In the genomic region with DNA sequence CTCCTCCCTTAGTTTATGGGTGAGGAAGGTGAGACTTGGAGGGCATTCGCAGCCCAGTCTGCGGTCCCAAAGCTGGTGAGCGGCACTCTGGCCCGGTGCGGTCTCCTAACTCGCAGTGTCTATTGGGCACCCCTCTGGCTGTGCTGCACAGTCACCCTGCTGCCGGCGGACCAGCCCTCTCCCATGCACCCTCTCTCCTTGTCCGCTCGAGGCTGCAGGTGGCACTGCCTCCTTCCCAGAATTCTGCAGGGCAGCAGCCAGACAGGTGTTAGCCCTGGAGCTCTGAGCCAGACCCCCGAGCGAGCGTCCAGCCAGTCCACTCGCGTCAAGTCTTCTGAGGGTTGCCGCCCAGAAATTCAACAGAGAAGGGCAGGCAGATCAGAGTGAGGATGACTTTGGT, we compare ENCODE assay signal across 17 cellular contexts. TPM values are rescaled to one million over a fixed set of nuclear protein-coding genes. Genes with fewer than 3 reads are reported as not detected.
DNase-seq lines count a peak whose midpoint lies in the region; ATAC-seq and TF ChIP-seq lines count a peak whose summit lies in the region.
"Had no signal": no experiment of that assay in that cellular context is flagged by ENCODE, and none has a peak within 500 bp of the region (broad histone marks: within the 10 kb centered on the region; RNA-seq: fewer than 3 reads in every experiment).

No MANE protein-coding gene starts in this region.

- TF ChIP-seq POLR2A in spleen (IDR thresholded peaks at IDR 0.05): no peak

- H3K27me3 Mint-ChIP-seq in H9 (ENCODE audit: low read depth): no peaks in the 10 kb centered on the region; the same call in 1 of the 2 replicates
- peaks cover 2% of the 10 kb centered on the region for H3K27me3 Mint-ChIP-seq in endothelial cell (ENCODE audit: unreplicated experiment)
- H3K27me3 Mint-ChIP-seq: CD4-positive, alpha-beta memory T cell had no signal

- no peak overlapping the region for H3K4ac ChIP-seq in H9 (ENCODE audit: low read depth, low read length)

- WGBS in H9 (ENCODE audit: extremely low coverage, insufficient read length, low lambda C conversion rate): no CpG with 5 or more reads among the region's 16 CpGs
- WGBS in spleen, 5 donors: 94 to 98% (median 97%) methylated on average over 16 of the region's 16 CpGs

- ATAC-seq in GM18861 (IDR thresholded peaks at IDR 0.05; ENCODE audit: unreplicated experiment): no peak
- ATAC-seq: HepG2 had no signal

- H3K9ac ChIP-seq in H9 (ENCODE audit: extremely low read depth, insufficient read length, low read length): no peak overlapping the region
- H3K9ac ChIP-seq: BLaER1 had no signal

- H3K27ac Mint-ChIP-seq in H9: peak overlapping the region in 2 of 3 experiments; percentile 40 to 49; a peak in 1 of 7 replicates
- no peak overlapping the region for H3K27ac Mint-ChIP-seq in endothelial cell (ENCODE audit: unreplicated experiment)

- no peaks in the 10 kb centered on the region for H3K27me3 ChIP-seq in H9 (ENCODE audit: insufficient read depth, low read length)
- no peaks in the 10 kb centered on the region for H3K27me3 ChIP-seq in spleen (replicated peaks in 1 of 7)
- H3K27me3 ChIP-seq: BLaER1 had no signal

- no peak overlapping the region for H4K91ac ChIP-seq in H9 (ENCODE audit: insufficient read length, low read depth, low read length)

- H3K79me1 ChIP-seq in H9 (ENCODE audit: insufficient read depth, low read depth, low read length, poor library complexity, severe bottlenecking): no peaks in the 10 kb centered on the region

- H3K4me3 Mint-ChIP-seq in H9 (no peak overlapping the region), endothelial cell (ENCODE audit: unreplicated experiment) (peak overlapping the region; percentile 51)
- H3K4me3 Mint-ChIP-seq: CD14-positive monocyte; CD4-positive, alpha-beta memory T cell had no signal

- H3T11ph ChIP-seq in H9 (ENCODE audit: low read length): no peak overlapping the region

- no peak overlapping the region for H2BK12ac ChIP-seq in H9 (ENCODE audit: insufficient read length, low read depth, low read length)

- no peak overlapping the region for H3K4me3 ChIP-seq in spleen
- H3K4me3 ChIP-seq: BLaER1, HAP-1 had no signal

- no peak overlapping the region for H3K4me2 ChIP-seq in H9 (ENCODE audit: insufficient read depth, insufficient read length, low read length)
- H3K4me2 ChIP-seq: BLaER1 had no signal

- H3K56ac ChIP-seq in H9 (ENCODE audit: insufficient read length, low read depth, low read length): no peak overlapping the region

- no peak overlapping the region for H2BK120ac ChIP-seq in H9 (ENCODE audit: low read depth, low read length, poor library complexity, severe bottlenecking)

- no peak overlapping the region for H4K5ac ChIP-seq in H9 (ENCODE audit: insufficient read length, low read depth, low read length)

- H2AFZ ChIP-seq in H9 (ENCODE audit: low read length): no peak overlapping the region

- no peak overlapping the region for H3K23ac ChIP-seq in H9 (ENCODE audit: insufficient read length, low read depth, low read length)

- H3K18ac ChIP-seq in H9 (ENCODE audit: insufficient read length, low read depth, low read length): no peak overlapping the region

- no peaks in the 10 kb centered on the region for H3K23me2 ChIP-seq in H9 (ENCODE audit: insufficient read length, low read depth, low read length, poor library complexity, severe bottlenecking)

- no peaks in the 10 kb centered on the region for H3K9me3 ChIP-seq in H9 (ENCODE audit: control insufficient read depth, low read depth, low read length)
- H3K9me3 ChIP-seq in spleen: no peaks in the 10 kb centered on the region
- H3K9me3 ChIP-seq: BLaER1, HAP-1 had no signal

- no peak overlapping the region for H2BK15ac ChIP-seq in H9 (ENCODE audit: low read depth, low read length)

- H3K27ac ChIP-seq in H9 (ENCODE audit: insufficient read length, low read depth, low read length): no peak overlapping the region
- H3K27ac ChIP-seq in spleen: no peak overlapping the region
- H3K27ac ChIP-seq: BLaER1 had no signal

- H3K9me3 Mint-ChIP-seq in H9 (no peaks in the 10 kb centered on the region), endothelial cell (ENCODE audit: unreplicated experiment) (no peaks in the 10 kb centered on the region)
- H3K9me3 Mint-ChIP-seq: CD14-positive monocyte; CD4-positive, alpha-beta memory T cell had no signal

- no peak overlapping the region for H2BK20ac ChIP-seq in H9 (ENCODE audit: low read depth, low read length, poor library complexity, severe bottlenecking)

- H3K79me2 ChIP-seq in H9 (ENCODE audit: insufficient read depth, low read length): no peaks in the 10 kb centered on the region

- H3K36me3 ChIP-seq in spleen: peaks cover 20 to 100% (median 98%) of the 10 kb centered on the region in 6 donors

- H2AK5ac ChIP-seq in H9 (ENCODE audit: insufficient read length, low read length): no peak overlapping the region

- H4K20me1 ChIP-seq in H9 (ENCODE audit: control insufficient read depth, insufficient read depth, insufficient read length): no peaks in the 10 kb centered on the region

- H3K4me1 Mint-ChIP-seq in H9: no peaks in the 10 kb centered on the region
- no peaks in the 10 kb centered on the region for H3K4me1 Mint-ChIP-seq in endothelial cell (ENCODE audit: unreplicated experiment)
- H3K4me1 Mint-ChIP-seq: CD14-positive monocyte had no signal

- H4K8ac ChIP-seq in H9 (replicated peaks; ENCODE audit: insufficient read length, low read depth, low read length): no peak overlapping the region

- no peaks in the 10 kb centered on the region for H3K4me1 ChIP-seq in H9 (ENCODE audit: insufficient read depth, low read length)
- H3K4me1 ChIP-seq in spleen: no peaks in the 10 kb centered on the region
- H3K4me1 ChIP-seq: BLaER1 had no signal

- no peak for TF ChIP-seq CTCF in H9 (conservative IDR thresholded peaks at IDR 0.05)
- TF ChIP-seq CTCF in endothelial cell (IDR thresholded peaks at IDR 0.05; ENCODE audit: unreplicated experiment): no peak
- no peak for TF ChIP-seq CTCF in spleen (IDR thresholded peaks at IDR 0.05 in 8 of 11, conservative IDR thresholded peaks at IDR 0.05 in 3 of 11)

- H3K36me3 Mint-ChIP-seq in H9 (ENCODE audit: insufficient read depth in 1 of 3, low read depth in 3 of 3) (peaks cover 8 to 61% (median 52%) of the 10 kb centered on the region in 3 experiments; a peak in 6 of 7 replicates), endothelial cell (ENCODE audit: low read depth, unreplicated experiment) (peaks cover 14% of the 10 kb centered on the region)

- H2BK5ac ChIP-seq in H9 (ENCODE audit: insufficient read length, low read length): no peak overlapping the region

- DNase-seq in activated effector memory CD4-positive, alpha-beta T cell treated with anti-CD3 and anti-CD28 coated beads, Interleukin-2, amount 50 U/mL, for 16 hours: peak; percentile 52
- DNase-seq in activated effector memory CD4-positive, alpha-beta T cell treated with Interleukin-2 at 50 U/mL for 16 hours: no peak
- no peak for DNase-seq in H9
- DNase-seq in endothelial cell (ENCODE audit: low spot score): no peak
- DNase-seq in spleen: peak; percentile 56
- no peak for DNase-seq in NCI-H1417 (lab: John Stamatoyannopoulos, UW)
- DNase-seq in germinal center (ENCODE audit: low spot score): no peak
- DNase-seq: 8988T; Calu3; CD4-positive, alpha-beta memory T cell; DMS79 treated with DMSO at 0.1 percent for 48 hours; GF-D8 had no signal

- no peak overlapping the region for H3K14ac ChIP-seq in H9 (ENCODE audit: insufficient read depth, low read length)

- intact Hi-C loops in spleen (cut with DNase I; ENCODE audit: low total_unique reads): no loop called here

RNA-seq across cellular contexts. Expression of gene DYNC1H1, which starts 56.8 kb away (rescaled TPM):
- total RNA-seq in H9 (2021) (319 and 359 TPM in 2 replicates), endothelial cell (ENCODE audit: unreplicated experiment) (662 TPM), spleen (100 to 1,000 TPM; 270 to 446 (median 403) TPM)
- 10 to 100 TPM; 65.9 to 85.8 (median 70.5) TPM for polyA plus RNA-seq in spleen

Comparison
In these comparisons a context has a peak if more than half of its experiments do, and no peak if none do; other contexts are left out.
1. DNase-seq: peak in activated effector memory CD4-positive, alpha-beta T cell treated with anti-CD3 and anti-CD28 coated beads, Interleukin-2, amount 50 U/mL, for 16 hours (single experiment) and spleen (single experiment); none in activated effector memory CD4-positive, alpha-beta T cell treated with Interleukin-2 at 50 U/mL for 16 hours (single experiment), H9 (single experiment), endothelial cell (single experiment), NCI-H1417 (0 of 3) and germinal center (single experiment).